8 cellular contexts compared by ENCODE assay signal in the genomic region with DNA sequence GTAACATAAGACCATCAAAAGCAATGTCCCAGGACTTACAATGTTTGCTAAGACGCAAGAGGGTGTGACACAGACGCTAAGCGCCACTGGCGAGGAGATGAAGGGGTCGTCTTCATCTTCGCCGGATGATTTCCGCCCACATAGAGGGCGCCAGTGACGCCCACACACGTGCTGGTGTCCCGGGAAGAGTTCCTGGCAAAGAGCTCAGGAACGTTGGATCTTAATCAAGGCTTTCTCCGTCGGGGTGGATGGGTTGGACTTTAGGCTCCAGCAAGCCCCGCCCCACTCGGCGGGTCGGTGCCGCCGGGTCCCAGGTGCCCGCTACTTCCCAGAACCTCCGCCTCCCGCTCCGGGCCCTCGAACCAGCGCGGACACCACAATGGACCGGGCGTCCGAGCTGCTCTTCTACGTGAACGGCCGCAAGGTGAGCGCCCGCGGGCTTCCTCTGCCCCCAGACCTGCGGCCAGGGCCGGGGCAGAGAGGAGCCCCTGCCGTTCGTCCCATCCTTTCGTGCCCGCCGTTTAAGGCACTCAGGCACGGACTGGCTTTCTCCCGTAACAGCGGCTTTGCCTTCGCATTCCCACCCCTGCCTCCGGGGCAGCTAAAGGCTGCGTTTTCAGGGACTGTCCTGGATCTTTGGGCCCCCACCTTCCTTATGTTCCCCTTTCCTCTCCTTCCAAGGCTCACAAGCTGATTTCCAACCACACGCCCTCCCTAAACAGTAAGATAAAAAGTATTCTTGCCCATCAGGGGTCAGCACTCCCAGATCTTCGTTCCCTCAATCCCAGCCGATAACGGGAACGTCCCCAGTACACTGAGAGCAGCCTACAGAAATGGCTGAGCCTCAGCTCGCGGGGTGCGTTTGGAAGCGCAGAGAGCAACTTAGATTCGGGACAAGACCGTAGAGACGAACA. TPM values are rescaled to one million over a fixed set of nuclear protein-coding genes. Genes with fewer than 3 reads are reported as not detected.
DNase-seq lines count a peak whose midpoint lies in the region; TF ChIP-seq lines count a peak whose summit lies in the region.

TSS of gene AOX1 (plus strand) at position 285 of the 914 bp plus-strand sequence. CDS start at position 380, 95 bp downstream.

- no peaks in the 10 kb centered on the region for H3K9me3 Mint-ChIP-seq in activated naive CD4-positive, alpha-beta T cell treated with anti-CD3 and anti-CD28 coated beads for 36 hours
- peaks cover 6% of the 10 kb centered on the region for H3K9me3 Mint-ChIP-seq in glutamatergic neuron (ENCODE audit: unreplicated experiment)

- peaks cover 3% of the 10 kb centered on the region for H3K27me3 Mint-ChIP-seq in activated naive CD4-positive, alpha-beta T cell treated with anti-CD3 and anti-CD28 coated beads for 36 hours (ENCODE audit: low read depth)
- H3K27me3 Mint-ChIP-seq in glutamatergic neuron (ENCODE audit: unreplicated experiment): peaks cover 6% of the 10 kb centered on the region

- TF ChIP-seq CTCF in glutamatergic neuron (IDR thresholded peaks at IDR 0.05; ENCODE audit: partially characterized antibody, unreplicated experiment): no peak
- TF ChIP-seq CTCF in neutrophil (IDR thresholded peaks at IDR 0.05): no peak

- WGBS in HUES64: 2% methylated on average over 62 of the region's 62 CpGs

- H3K4me1 ChIP-seq in HUES64 (ENCODE audit: insufficient read depth, low read length) (peaks cover 5% of the 10 kb centered on the region; the same call in 1 of the 2 replicates), neutrophil (ENCODE audit: control insufficient read depth in 1 of 2, insufficient read depth in 1 of 2, low read depth in 1 of 2, low read length in 1 of 2) (peaks cover 12 to 24% of the 10 kb centered on the region in 2 experiments), HAP-1 (no peaks in the 10 kb centered on the region)

- H3K36me3 Mint-ChIP-seq in activated naive CD4-positive, alpha-beta T cell treated with anti-CD3 and anti-CD28 coated beads for 36 hours (ENCODE audit: low read depth): no peaks in the 10 kb centered on the region
- H3K36me3 Mint-ChIP-seq in glutamatergic neuron (ENCODE audit: unreplicated experiment): no peaks in the 10 kb centered on the region

- intact Hi-C loops in activated naive CD4-positive, alpha-beta T cell treated with anti-CD3 and anti-CD28 coated beads for 36 hours (cut with micrococcal nuclease): no loop called here

- DNase-seq in DMS79 (lab: John Stamatoyannopoulos, UW) (peak; percentile 15), glutamatergic neuron (peak; percentile 45), NOMO-1 treated with dmso at 0.1 percent for 144 hours (lab: John Stamatoyannopoulos, UW; ENCODE audit: unreplicated experiment) (no peak), HAP-1 (ENCODE audit: low spot score in 2 of 2) (no peak), NCI-H1694 treated with DMSO at 0.1 percent for 48 hours (lab: John Stamatoyannopoulos, UW) (no peak)
- peak; percentile 39 for DNase-seq in activated naive CD4-positive, alpha-beta T cell treated with anti-CD3 and anti-CD28 coated beads for 36 hours

- H3K36me3 ChIP-seq in HUES64 (ENCODE audit: insufficient read depth, low read length) (no peaks in the 10 kb centered on the region), neutrophil (peaks cover 3% of the 10 kb centered on the region), HAP-1 (replicated peaks) (no peaks in the 10 kb centered on the region)

- H3K4me1 Mint-ChIP-seq in activated naive CD4-positive, alpha-beta T cell treated with anti-CD3 and anti-CD28 coated beads for 36 hours (ENCODE audit: low read depth): peaks cover 7% of the 10 kb centered on the region
- peaks cover 3% of the 10 kb centered on the region for H3K4me1 Mint-ChIP-seq in glutamatergic neuron (ENCODE audit: low read depth, unreplicated experiment)

- H3K27ac ChIP-seq in HUES64 (ENCODE audit: low read depth, low read length) (peak within 1 kb of the TSS; percentile 23; the same call in 1 of the 2 replicates), neutrophil (no peak within 1 kb of the TSS)

- H3K4me3 ChIP-seq in HUES64 (ENCODE audit: low read length) (peak within 1 kb of the TSS; percentile 59), neutrophil (ENCODE audit: low read depth in 1 of 2, low read length in 1 of 2) (peak within 1 kb of the TSS; percentile 49 to 62), HAP-1 (no peak within 1 kb of the TSS)

- in situ Hi-C loops in HAP-1 (cut with MboI; ENCODE audit: low sequenced_read_pairs): no loop called here

- CTCF ChIA-PET in activated naive CD4-positive, alpha-beta T cell treated with anti-CD3 and anti-CD28 coated beads for 36 hours (lab: Charles Lee): interaction anchor here (0.8 to 1.5 kb wide), 7 partner anchors 10 to 151 kb away, joined by 3 to 4 read pairs (median 3); no protein-coding TSS in a partner anchor

- H3K9ac ChIP-seq in HUES64 (ENCODE audit: low read depth, low read length): peak within 1 kb of the TSS; percentile 55

- no peaks in the 10 kb centered on the region for H3K9me3 ChIP-seq in HUES64 (ENCODE audit: insufficient read depth, low read depth, low read length)
- H3K9me3 ChIP-seq in neutrophil: no peaks in the 10 kb centered on the region
- no peaks in the 10 kb centered on the region for H3K9me3 ChIP-seq in HAP-1

- H3K27me3 ChIP-seq in HUES64 (ENCODE audit: insufficient read depth, low read length): peaks cover 12% of the 10 kb centered on the region
- H3K27me3 ChIP-seq in neutrophil: peaks cover 8% of the 10 kb centered on the region
- H3K27me3 ChIP-seq in HAP-1 (ENCODE audit: low read depth): no peaks in the 10 kb centered on the region

- no peak within 1 kb of the TSS for H3K27ac Mint-ChIP-seq in activated naive CD4-positive, alpha-beta T cell treated with anti-CD3 and anti-CD28 coated beads for 36 hours
- peak within 1 kb of the TSS; percentile 45 for H3K27ac Mint-ChIP-seq in glutamatergic neuron (ENCODE audit: unreplicated experiment)

- H3K4me3 Mint-ChIP-seq in activated naive CD4-positive, alpha-beta T cell treated with anti-CD3 and anti-CD28 coated beads for 36 hours: peak within 1 kb of the TSS; percentile 68
- H3K4me3 Mint-ChIP-seq in glutamatergic neuron (ENCODE audit: unreplicated experiment): peak within 1 kb of the TSS; percentile 95

RNA-seq across cellular contexts. Expression of gene AOX1, which starts in this region (rescaled TPM):
- 2.6 TPM for polyA plus RNA-seq in HUES64 (2013, experiment 1 of 2)
- polyA plus RNA-seq in HUES64 (2013, experiment 2 of 2): 2.9 TPM
- under 1 TPM; 0.45 to 0.79 TPM for total RNA-seq in activated naive CD4-positive, alpha-beta T cell treated with anti-CD3 and anti-CD28 coated beads for 36 hours
- total RNA-seq in glutamatergic neuron (ENCODE audit: unreplicated experiment): 0.32 TPM

Comparison
In these comparisons a context has a peak if more than half of its experiments do, and no peak if none do; other contexts are left out.
1. Peak in DNase-seq in activated naive CD4-positive, alpha-beta T cell treated with anti-CD3 and anti-CD28 coated beads for 36 hours; RNA of the gene not detected or under 1 TPM.
2. Peak in DNase-seq in glutamatergic neuron; RNA of the gene not detected or under 1 TPM.